In genomic region chr19:7115721-7116120, GRCh38 we compare ENCODE assay signal across 21 cellular contexts. TPM values are rescaled to one million over a fixed set of nuclear protein-coding genes. Genes with fewer than 3 reads are reported as not detected.
DNase-seq lines count a peak whose midpoint lies in the region; ATAC-seq, FAIRE-seq and TF ChIP-seq lines count a peak whose summit lies in the region.
"Had no signal": no experiment of that assay in that cellular context is flagged by ENCODE, and none has a peak within 500 bp of the region (broad histone marks: within the 10 kb centered on the region; RNA-seq: fewer than 3 reads in every experiment).

No MANE protein-coding gene starts in this region.

- no peak overlapping the region for H2BK15ac ChIP-seq in H1 (ENCODE audit: low read length)

- 0 out of 2 replicates have a peak overlapping the region, but pooled peaks have one; percentile 14 for H2BK12ac ChIP-seq in H1 (ENCODE audit: low read depth, low read length)

- WGBS in H1 (ENCODE audit: extremely low coverage in 1 of 2, insufficient coverage in 1 of 2, insufficient read length in 1 of 2, insufficient replicate concordance in 2 of 2, low coverage in 1 of 2, low lambda C conversion rate in 2 of 2, missing lambda C conversion rate in 1 of 2), 2 experiments: 93% methylated on average over 6 of the region's 6 CpGs; no CpG with 5 or more reads in 1 of the 2 experiments

- H3K9ac ChIP-seq in H1 (replicated peaks in 1 of 4; ENCODE audit: extremely low read depth in 1 of 4, low read depth in 3 of 4, low read length in 3 of 4): no peak overlapping the region

- no peak overlapping the region for H4K8ac ChIP-seq in H1 (ENCODE audit: extremely low read depth, insufficient read depth, low read length)

- H2BK120ac ChIP-seq in H1 (replicated peaks; ENCODE audit: low read depth, low read length): no peak overlapping the region

- no peak overlapping the region for H2AK5ac ChIP-seq in H1 (ENCODE audit: low read depth, low read length)

- no peak overlapping the region for H3K27ac ChIP-seq in H1 (ENCODE audit: low read depth, low read length)
- H3K27ac ChIP-seq: Peyer's patch had no signal

- POLR2A ChIA-PET in H1 (lab: Charles Lee; ENCODE audit: partially characterized antibody): no interaction called here

- no peak overlapping the region for H3K23ac ChIP-seq in H1 (ENCODE audit: insufficient read length)

- no peak for TF ChIP-seq CTCF in H1 (IDR thresholded peaks at IDR 0.05; ENCODE audit: control extremely low read depth in 1 of 3, insufficient read depth in 1 of 3, low read depth in 1 of 3, low read length in 3 of 3)

- H4K20me1 ChIP-seq in H1 (replicated peaks in 1 of 2; ENCODE audit: control insufficient read depth in 1 of 2, insufficient read depth in 2 of 2, low read length in 2 of 2): no peaks in the 10 kb centered on the region

- TF ChIP-seq POLR2A in H1 (IDR thresholded peaks at IDR 0.05; ENCODE audit: control extremely low read depth in 1 of 2, low read depth in 2 of 2, low read length in 2 of 2): no peak

- H3K79me2 ChIP-seq in H1 (ENCODE audit: control insufficient read depth in 1 of 2, insufficient read depth in 2 of 2, low read length in 2 of 2): no peaks in the 10 kb centered on the region

- H4K5ac ChIP-seq in H1 (ENCODE audit: insufficient read length, low read depth, low read length): no peak overlapping the region

- no peak overlapping the region for H3K18ac ChIP-seq in H1 (ENCODE audit: extremely low read depth, low read length)

- H3K23me2 ChIP-seq in H1 (ENCODE audit: low read depth, low read length): peaks cover 4% of the 10 kb centered on the region; the same call in 1 of the 2 replicates

- H3K4me3 ChIP-seq in H1 (ENCODE audit: extremely low read depth in 1 of 4, insufficient read depth in 2 of 4, low read depth in 3 of 4, low read length in 4 of 4): no peak overlapping the region
- H3K4me3 ChIP-seq: Peyer's patch had no signal

- no peak overlapping the region for H2BK20ac ChIP-seq in H1 (ENCODE audit: low read length)

- H3K9me3 ChIP-seq in H1 (ENCODE audit: insufficient read depth in 2 of 2, low read depth in 1 of 2, low read length in 1 of 2): no peaks in the 10 kb centered on the region
- H3K9me3 ChIP-seq: Peyer's patch had no signal

- no peak overlapping the region for H3K14ac ChIP-seq in H1 (ENCODE audit: insufficient read length)

- peaks cover 0 to 32% (median 14%) of the 10 kb centered on the region in 4 experiments; a peak in 5 of 8 replicates for H3K36me3 ChIP-seq in H1 (ENCODE audit: control insufficient read depth in 2 of 4, insufficient read depth in 4 of 4, low read length in 3 of 4)

- no peak overlapping the region for H2BK5ac ChIP-seq in H1 (ENCODE audit: low read depth, low read length)

- DNase-seq in amygdala (lab: John Stamatoyannopoulos, UW) (peak in 49 of 56 donors; percentile 2 to 88 (median 55)), H1 (ENCODE audit: low read depth in 1 of 2, low spot score in 2 of 2) (no peak), midbrain (lab: John Stamatoyannopoulos, UW) (peak; percentile 76), superior temporal gyrus (ENCODE audit: extremely low spot score) (peak; percentile 94), NCI-H524 treated with DMSO at 0.1 percent for 48 hours (lab: John Stamatoyannopoulos, UW) (no peak), GDM1 (lab: John Stamatoyannopoulos, UW) (no peak)
- DNase-seq: ACHN; AML-193; CD4-positive, CD25-positive, alpha-beta regulatory T cell; EL; H9; Kasumi-1; MM.1S; NCI-H1105; NCI-H1694; NCI-H524; Peyer's patch; SHP77 had no signal

- TF ChIP-seq RAD21 in H1 (IDR thresholded peaks at IDR 0.05 in 1 of 2, conservative IDR thresholded peaks at IDR 0.05 in 1 of 2; ENCODE audit: low read depth in 2 of 2, low read length in 2 of 2): no peak

- no peaks in the 10 kb centered on the region for H3K27me3 ChIP-seq in H1 (replicated peaks in 1 of 4; ENCODE audit: control insufficient read depth in 3 of 4, extremely low read depth in 1 of 4, insufficient read depth in 3 of 4, low read length in 3 of 4)
- H3K27me3 ChIP-seq: Peyer's patch had no signal

- no peak for ATAC-seq in HG02798 (IDR thresholded peaks at IDR 0.05; ENCODE audit: poor library complexity, unreplicated experiment)

- no peak overlapping the region for H3K56ac ChIP-seq in H1 (replicated peaks; ENCODE audit: insufficient read length, low read depth, low read length)

- CTCF ChIA-PET in H1 (lab: Charles Lee; ENCODE audit: partially characterized antibody): interaction anchor here (1.0 kb wide), 1 partner anchor 13 kb away, joined by 4 read pairs; no protein-coding TSS in a partner anchor

- no peak overlapping the region for H3K4me2 ChIP-seq in H1 (ENCODE audit: insufficient read depth in 1 of 2, low read depth in 2 of 2, low read length in 2 of 2)

- H3K79me1 ChIP-seq in H1 (ENCODE audit: low read depth, low read length): peaks cover 4% of the 10 kb centered on the region

- H2AFZ ChIP-seq in H1 (ENCODE audit: low read length): no peak overlapping the region

- FAIRE-seq in H1 (lab: Jason Lieb, UNC): no peak

- no peak overlapping the region for H3K4ac ChIP-seq in H1 (replicated peaks; ENCODE audit: insufficient read length, low read depth, low read length)

- no peaks in the 10 kb centered on the region for H3K4me1 ChIP-seq in H1 (replicated peaks in 1 of 4; ENCODE audit: control insufficient read depth in 3 of 4, insufficient read depth in 4 of 4, low read length in 3 of 4)
- H3K4me1 ChIP-seq: Peyer's patch had no signal

- H4K91ac ChIP-seq in H1 (replicated peaks; ENCODE audit: insufficient read length, low read length): no peak overlapping the region

- no peak for TF ChIP-seq EP300 in H1 (IDR thresholded peaks at IDR 0.05; ENCODE audit: borderline replicate concordance in 1 of 2, low read depth in 2 of 2, low read length in 2 of 2)

TF ChIP-seq in H1, 55 proteins besides CTCF, POLR2A, EP300 and RAD21 (continues in another document):
- no peak for TF ChIP-seq USF2 (IDR thresholded peaks at IDR 0.05; ENCODE audit: low read length)
- no peak for TF ChIP-seq ZNF274 (IDR thresholded peaks at IDR 0.05; ENCODE audit: borderline replicate concordance, extremely low read depth, low read length)
- TF ChIP-seq YY1 (IDR thresholded peaks at IDR 0.05; ENCODE audit: low read depth, low read length): no peak
- no peak for TF ChIP-seq CHD1 (IDR thresholded peaks at IDR 0.05; ENCODE audit: low read depth, low read length)
- no peak for TF ChIP-seq HDAC2 (IDR thresholded peaks at IDR 0.05; ENCODE audit: borderline replicate concordance in 1 of 2, low read depth in 2 of 2, low read length in 2 of 2)

RNA-seq across cellular contexts. Expression of gene ZNF557, which starts 46.2 kb away (rescaled TPM):
- total RNA-seq in H1 (2021; fragmentation: NEBNext Ultra II Directional; extraction: Animal tissue kit (Norgen Biotek cat#: 25700)): 5.8 and 7.4 TPM in 2 replicates
- 1.2 and 1.4 TPM in 2 replicates for polyA plus RNA-seq in H1 (2011; rRNA removed)
- polyA plus RNA-seq in H1 (2011; cell fraction: cytosol; rRNA removed): 1.6 TPM
- 2.4 TPM for polyA plus RNA-seq in H1 (2011; cell fraction: nucleus; rRNA removed)
- 2.1 to 3.5 TPM (median 2.4 TPM) in 4 replicates for polyA plus RNA-seq in H1 (2012, experiment 1 of 2)
- polyA plus RNA-seq in H1 (2012, experiment 2 of 2): 0.59 TPM
- polyA plus RNA-seq in H1 (2013, experiment 1 of 2): 3.3 TPM
- polyA plus RNA-seq in H1 (2013, experiment 2 of 2): 3.1 TPM
- polyA minus RNA-seq in H1 (2011; rRNA and poly(A)+ RNA removed): 16.7 and 17.7 TPM in 2 replicates
- 6.5 TPM for polyA minus RNA-seq in H1 (2011; cell fraction: cytosol; rRNA and poly(A)+ RNA removed)
- 15.8 TPM for polyA minus RNA-seq in H1 (2011; cell fraction: nucleus; rRNA and poly(A)+ RNA removed)

RNA-seq across cellular contexts. Expression of gene MBD3L3, which starts 57.2 kb away (rescaled TPM):
- total RNA-seq in H1 (2021; fragmentation: NEBNext Ultra II Directional; extraction: Animal tissue kit (Norgen Biotek cat#: 25700)): not detected in 2 replicates
- polyA plus RNA-seq in H1 (2011; rRNA removed): not detected in 2 replicates
- polyA plus RNA-seq in H1 (2011; cell fraction: cytosol; rRNA removed): not detected
- not detected for polyA plus RNA-seq in H1 (2011; cell fraction: nucleus; rRNA removed)
- polyA plus RNA-seq in H1 (2012, experiment 1 of 2): not detected in 4 replicates
- polyA plus RNA-seq in H1 (2012, experiment 2 of 2): not detected
- polyA plus RNA-seq in H1 (2013, experiment 1 of 2): not detected
- polyA plus RNA-seq in H1 (2013, experiment 2 of 2): not detected
- polyA minus RNA-seq in H1 (2011; rRNA and poly(A)+ RNA removed): not detected in 2 replicates
- not detected for polyA minus RNA-seq in H1 (2011; cell fraction: cytosol; rRNA and poly(A)+ RNA removed)
- polyA minus RNA-seq in H1 (2011; cell fraction: nucleus; rRNA and poly(A)+ RNA removed): not detected
- total RNA-seq: CD4-positive, CD25-positive, alpha-beta regulatory T cell; H9; HT1080; Peyer's patch had no signal
- polyA plus RNA-seq: CD4-positive, CD25-positive, alpha-beta regulatory T cell; IgD-negative memory B cell had no signal

Comparison
In these comparisons a context has a peak if more than half of its experiments do, and no peak if none do; other contexts are left out.
1. DNase-seq: peak in amygdala (49 of 56), midbrain (single experiment) and superior temporal gyrus (single experiment); none in H1 (0 of 2), NCI-H524 treated with DMSO at 0.1 percent for 48 hours (single experiment) and GDM1 (single experiment).